Comparison of ENCODE assay signal across 1 cellular context in the genomic region with DNA sequence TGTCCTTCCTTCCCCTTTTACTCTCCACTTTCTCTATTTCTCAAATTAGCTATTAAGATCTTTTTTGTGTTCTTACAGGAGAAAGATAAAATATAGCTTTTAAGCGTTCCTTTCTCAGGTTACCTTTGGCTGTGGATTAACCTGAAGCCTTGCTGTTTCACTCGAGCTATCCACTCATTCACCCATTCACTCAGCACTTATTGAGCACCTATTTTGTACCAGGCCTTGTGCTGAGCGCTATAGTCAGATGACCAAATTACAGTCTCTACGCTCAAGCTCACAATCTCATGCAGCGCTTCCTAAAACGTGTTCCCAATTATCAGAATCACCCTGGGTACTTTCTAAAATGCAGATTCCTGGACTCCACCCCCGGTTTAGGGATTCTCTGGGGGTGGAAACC.
TF ChIP-seq lines count a peak whose summit lies in the region.

No MANE protein-coding gene starts in this region.

TF ChIP-seq in H1, 55 proteins besides CTCF, POLR2A, EP300 and RAD21:
- TF ChIP-seq HDAC2 (IDR thresholded peaks at IDR 0.05; ENCODE audit: borderline replicate concordance in 1 of 2, low read depth in 2 of 2, low read length in 2 of 2) (no peak), CBX8 (IDR thresholded peaks at IDR 0.05; ENCODE audit: borderline replicate concordance, low read depth, low read length) (no peak), RFX5 (IDR thresholded peaks at IDR 0.05; ENCODE audit: borderline replicate concordance, low read depth, low read length) (no peak), SUZ12 (IDR thresholded peaks at IDR 0.05; ENCODE audit: low read length) (no peak), CEBPB (IDR thresholded peaks at IDR 0.05; ENCODE audit: low read depth, low read length) (no peak), CBX5 (IDR thresholded peaks at IDR 0.05; ENCODE audit: low read depth, low read length) (no peak), TAF1 (IDR thresholded peaks at IDR 0.05; ENCODE audit: low read depth, low read length) (no peak), SRF (IDR thresholded peaks at IDR 0.05; ENCODE audit: low read depth, low read length) (no peak), POU5F1 (IDR thresholded peaks at IDR 0.05; ENCODE audit: low read depth, low read length) (no peak), SP2 (IDR thresholded peaks at IDR 0.05; ENCODE audit: low read length) (no peak), JUND (IDR thresholded peaks at IDR 0.05; ENCODE audit: low read length) (no peak)
- TF ChIP-seq, protein P1, sequence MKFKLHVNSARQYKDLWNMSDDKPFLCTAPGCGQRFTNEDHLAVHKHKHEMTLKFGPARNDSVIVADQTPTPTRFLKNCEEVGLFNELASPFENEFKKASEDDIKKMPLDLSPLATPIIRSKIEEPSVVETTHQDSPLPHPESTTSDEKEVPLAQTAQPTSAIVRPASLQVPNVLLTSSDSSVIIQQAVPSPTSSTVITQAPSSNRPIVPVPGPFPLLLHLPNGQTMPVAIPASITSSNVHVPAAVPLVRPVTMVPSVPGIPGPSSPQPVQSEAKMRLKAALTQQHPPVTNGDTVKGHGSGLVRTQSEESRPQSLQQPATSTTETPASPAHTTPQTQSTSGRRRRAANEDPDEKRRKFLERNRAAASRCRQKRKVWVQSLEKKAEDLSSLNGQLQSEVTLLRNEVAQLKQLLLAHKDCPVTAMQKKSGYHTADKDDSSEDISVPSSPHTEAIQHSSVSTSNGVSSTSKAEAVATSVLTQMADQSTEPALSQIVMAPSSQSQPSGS (IDR thresholded peaks at IDR 0.05; ENCODE audit: low read length), result no peak
